ENCODE assay signal across 8 cellular contexts in genomic region chr12:93570552-93571359, GRCh38. TPM values are rescaled to one million over a fixed set of nuclear protein-coding genes. Genes with fewer than 3 reads are reported as not detected.
DNase-seq lines count a peak whose midpoint lies in the region; ATAC-seq, FAIRE-seq and TF ChIP-seq lines count a peak whose summit lies in the region.

No MANE protein-coding gene starts in this region.

- H3K9me3 ChIP-seq in DOHH2 (ENCODE audit: control insufficient read depth, insufficient read depth, low read length), result no peaks in the 10 kb centered on the region
- no peaks in the 10 kb centered on the region for H3K9me3 ChIP-seq in SJCRH30 (replicated peaks)
- H3K9me3 ChIP-seq in neuronal stem cell (replicated peaks in 1 of 2; ENCODE audit: control insufficient read depth in 2 of 2, insufficient read depth in 1 of 2, low read depth in 1 of 2, low read length in 2 of 2), result no peaks in the 10 kb centered on the region
- no peaks in the 10 kb centered on the region for H3K9me3 ChIP-seq in subcutaneous abdominal adipose tissue (ENCODE audit: control insufficient read depth in 5 of 5, low read length in 5 of 5)

- H3K79me1 ChIP-seq in neuronal stem cell (ENCODE audit: low read depth, low read length), result peaks cover 2% of the 10 kb centered on the region

- H2BK120ac ChIP-seq in neuronal stem cell (ENCODE audit: low read depth, low read length), result no peak overlapping the region

- no CpG with 5 or more reads among the region's 95 CpGs for WGBS in neuronal stem cell (ENCODE audit: extremely low coverage in 2 of 2, insufficient read length in 2 of 2, insufficient replicate concordance in 1 of 2), 2 donors

- H3K9ac ChIP-seq in neuronal stem cell (ENCODE audit: low read depth, low read length, poor library complexity), result peak overlapping the region; percentile 84
- H3K9ac ChIP-seq in subcutaneous abdominal adipose tissue (ENCODE audit: low read length in 5 of 5), result peak overlapping the region in 4 of 5 donors; percentile 82 to 88 (median 86)

- H3K9me2 ChIP-seq in DOHH2 (replicated peaks; ENCODE audit: control insufficient read depth, low read length), result no peaks in the 10 kb centered on the region

- peak overlapping the region; percentile 98 for H3K18ac ChIP-seq in neuronal stem cell (ENCODE audit: low read length)

- H3K27ac ChIP-seq in DOHH2 (ENCODE audit: low read depth, low read length) (no peak overlapping the region), SJCRH30 (peak overlapping the region; percentile 65), neuronal stem cell (replicated peaks; ENCODE audit: low read length) (peak overlapping the region; percentile 77), subcutaneous abdominal adipose tissue (ENCODE audit: low read depth, low read length) (peak overlapping the region; percentile 93)

- H2AK5ac ChIP-seq in neuronal stem cell (ENCODE audit: low read depth, low read length), result peak overlapping the region; percentile 38

- H2BK12ac ChIP-seq in neuronal stem cell (ENCODE audit: low read length), result no peak overlapping the region

- H3K27me3 ChIP-seq in DOHH2 (ENCODE audit: control insufficient read depth, low read length) (peaks cover 93% of the 10 kb centered on the region), SJCRH30 (no peaks in the 10 kb centered on the region), neuronal stem cell (ENCODE audit: control insufficient read depth in 3 of 3, insufficient read depth in 3 of 3, low read depth in 1 of 3, low read length in 3 of 3) (peaks cover 0 to 32% (median 16%) of the 10 kb centered on the region in 3 experiments), subcutaneous abdominal adipose tissue (ENCODE audit: control insufficient read depth in 5 of 5, insufficient read depth in 4 of 5, low read length in 5 of 5) (no peaks in the 10 kb centered on the region)

- H3K4me2 ChIP-seq in DOHH2 (ENCODE audit: low read length), result peak overlapping the region; percentile 79
- H3K4me2 ChIP-seq in neuronal stem cell (ENCODE audit: insufficient read depth, low read length, poor library complexity, severe bottlenecking), result peak overlapping the region; percentile 100

- H4K8ac ChIP-seq in neuronal stem cell (ENCODE audit: low read depth, low read length), result no peak overlapping the region

- H3K14ac ChIP-seq in neuronal stem cell (ENCODE audit: low read length), result peak overlapping the region; percentile 65

- H2AFZ ChIP-seq in neuronal stem cell (ENCODE audit: low read length), result peak overlapping the region; percentile 97

- peak overlapping the region; percentile 87 for H2BK15ac ChIP-seq in neuronal stem cell (ENCODE audit: low read length)

- H4K20me1 ChIP-seq in DOHH2 (ENCODE audit: control insufficient read depth, insufficient read depth, low read depth, low read length), result peaks cover 4% of the 10 kb centered on the region; the same call in 1 of the 2 replicates

- DNase-seq in KG1 (lab: John Stamatoyannopoulos, UW) (peak; percentile 83), SJCRH30 (peak; percentile 83 to 90), frontal cortex (ENCODE audit: low spot score in 2 of 2) (peak; percentile 93 to 94), neuronal stem cell (ENCODE audit: low spot score) (peak; percentile 90)
- DNase-seq in activated naive CD4-positive, alpha-beta T cell treated with Interleukin-2 at 50 U/mL for 16 hours, result peak; percentile 94

- H3K4me1 ChIP-seq in DOHH2 (ENCODE audit: control insufficient read depth, low read length) (peaks cover 23% of the 10 kb centered on the region), SJCRH30 (no peaks in the 10 kb centered on the region), neuronal stem cell (ENCODE audit: control insufficient read depth in 2 of 2, insufficient read depth in 1 of 2, low read depth in 1 of 2, low read length in 2 of 2) (peaks cover 6 to 12% of the 10 kb centered on the region in 2 donors), subcutaneous abdominal adipose tissue (ENCODE audit: control insufficient read depth in 5 of 5, insufficient read depth in 5 of 5, low read length in 5 of 5) (peaks cover 0 to 39% (median 37%) of the 10 kb centered on the region in 5 donors)

- peaks cover 4% of the 10 kb centered on the region; the same call in 1 of the 2 replicates for H3F3A ChIP-seq in DOHH2 (ENCODE audit: control insufficient read depth, insufficient read depth)

- H3K23ac ChIP-seq in neuronal stem cell (ENCODE audit: low read depth, low read length, poor library complexity), result peak overlapping the region; percentile 94

- FAIRE-seq in frontal cortex (lab: Jason Lieb, UNC), result no peak

- H2BK5ac ChIP-seq in neuronal stem cell (ENCODE audit: low read length), result peak overlapping the region; percentile 93

- no peak overlapping the region for H3K4ac ChIP-seq in neuronal stem cell (ENCODE audit: low read length)

- peak; percentile 60 for ATAC-seq in GM21723 (IDR thresholded peaks at IDR 0.05; ENCODE audit: unreplicated experiment)

- no peaks in the 10 kb centered on the region for H3K79me2 ChIP-seq in DOHH2 (ENCODE audit: control insufficient read depth, low read length)

- peak overlapping the region; percentile 48 for H3K4me3 ChIP-seq in DOHH2 (ENCODE audit: low read length)
- H3K4me3 ChIP-seq in SJCRH30, result peak overlapping the region; percentile 72
- peak overlapping the region; percentile 70 to 78 for H3K4me3 ChIP-seq in neuronal stem cell (ENCODE audit: low read length in 2 of 2)
- H3K4me3 ChIP-seq in subcutaneous abdominal adipose tissue (ENCODE audit: low read depth in 1 of 5, low read length in 5 of 5), result peak overlapping the region; percentile 29 to 88 (median 81)

- H3K36me3 ChIP-seq in DOHH2 (ENCODE audit: control insufficient read depth, low read length), result no peaks in the 10 kb centered on the region
- H3K36me3 ChIP-seq in SJCRH30, result no peaks in the 10 kb centered on the region
- peaks cover 0 to 27% of the 10 kb centered on the region in 2 donors for H3K36me3 ChIP-seq in neuronal stem cell (replicated peaks in 1 of 2; ENCODE audit: control insufficient read depth in 2 of 2, insufficient read depth in 2 of 2, low read length in 2 of 2)
- H3K36me3 ChIP-seq in subcutaneous abdominal adipose tissue (ENCODE audit: control insufficient read depth in 5 of 5, insufficient read depth in 5 of 5, low read length in 5 of 5), result peaks cover 0 to 15% (median 7%) of the 10 kb centered on the region in 5 donors

- TF ChIP-seq CTCF in DOHH2 (IDR thresholded peaks at IDR 0.05; ENCODE audit: low read depth, low read length, poor library complexity, severe bottlenecking), result no peak

- no peak overlapping the region for H4K91ac ChIP-seq in neuronal stem cell (ENCODE audit: low read depth, low read length, poor library complexity)

RNA-seq across cellular contexts. Expression of gene SOCS2, which starts 1.7 kb away (rescaled TPM):
- 13.3 and 16.6 TPM in 2 replicates for total RNA-seq in SJCRH30 (2014; rRNA removed; shearing (Covaris generic))
- total RNA-seq in frontal cortex, result 65.2 TPM
- 4.2 TPM for polyA plus RNA-seq in neuronal stem cell (2013, experiment 1 of 2)
- polyA plus RNA-seq in neuronal stem cell (2013, experiment 2 of 2), result 4.6 TPM
